8 cellular contexts compared by ENCODE assay signal in the genomic region with DNA sequence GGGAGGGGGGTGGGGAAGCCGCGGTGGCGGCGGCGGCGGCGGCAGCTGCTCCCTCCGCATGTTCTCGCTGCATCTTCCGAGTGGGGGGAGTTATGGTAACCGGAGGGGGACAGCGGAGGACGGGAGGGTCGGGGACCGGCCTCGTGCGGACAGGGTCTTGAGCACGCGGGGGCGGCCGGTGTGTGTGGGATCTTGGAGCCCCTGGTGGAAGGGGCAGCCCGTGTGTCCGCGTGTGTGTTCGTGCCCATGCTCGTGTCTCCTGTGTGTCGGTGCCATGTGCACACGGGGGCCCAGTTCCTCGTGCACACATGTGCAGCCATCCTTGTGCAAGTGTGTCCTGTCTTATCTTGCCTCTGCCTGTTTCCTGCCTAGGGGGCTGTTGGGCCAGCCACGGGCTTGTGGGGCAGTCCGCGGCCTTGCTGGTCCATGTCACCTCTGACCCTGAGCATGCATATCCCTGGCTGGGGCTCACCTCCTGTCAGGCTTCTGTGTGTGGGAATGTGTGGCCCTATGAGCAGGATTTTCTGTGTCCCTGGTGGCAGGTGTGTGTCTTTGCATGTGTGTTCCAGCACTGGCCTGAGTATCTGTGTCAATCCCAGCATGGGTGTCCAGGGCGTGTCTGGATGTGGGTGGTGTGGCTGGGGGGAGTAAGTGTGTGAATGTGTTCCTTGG. TPM values are rescaled to one million over a fixed set of nuclear protein-coding genes. Genes with fewer than 3 reads are reported as not detected.
DNase-seq lines count a peak whose midpoint lies in the region; ATAC-seq, FAIRE-seq and TF ChIP-seq lines count a peak whose summit lies in the region.

No MANE protein-coding gene starts in this region.

- DNase-seq in 8988T (peak; percentile 92), GM06990 (ENCODE audit: extremely low read depth, insufficient read length) (peak; percentile 65), OCI-LY7 (ENCODE audit: low spot score) (peak; percentile 70), astrocyte (ENCODE audit: low read depth) (no peak), immature natural killer cell (peak; percentile 37 to 42 (median 40)), mesenteric fat pad (ENCODE audit: low spot score) (no peak)
- peak; percentile 49 for DNase-seq in stimulated activated CD4-positive, alpha-beta T cell treated with anti-CD3 and anti-CD28 coated beads, Interleukin-4, amount 100 ng/mL, for 24 hours

- no peaks in the 10 kb centered on the region for H3K9me2 ChIP-seq in OCI-LY7 (ENCODE audit: insufficient read depth, low read length)

- CTCF ChIA-PET in OCI-LY7 (lab: Charles Lee; ENCODE audit: unreplicated experiment), result no interaction called here

- no peak for FAIRE-seq in astrocyte (lab: Jason Lieb, UNC)

- peak overlapping the region; percentile 98 for H3K4me2 ChIP-seq in OCI-LY7 (ENCODE audit: low read length)
- H3K4me2 ChIP-seq in astrocyte (ENCODE audit: low read length), result peak overlapping the region; percentile 100

- BruUV-seq in OCI-LY7 (replicated peaks; lab: Mats Ljungman, UMichigan), result no TSS peak

- H3K36me3 ChIP-seq in GM06990 (ENCODE audit: control insufficient read depth, insufficient read depth, low read length) (peaks cover 1% of the 10 kb centered on the region; the same call in 1 of the 2 replicates), OCI-LY7 (ENCODE audit: insufficient read depth, low read length) (no peaks in the 10 kb centered on the region; the same call in 1 of the 2 replicates), astrocyte (ENCODE audit: insufficient read depth, low read length) (no peaks in the 10 kb centered on the region)

- H3K4me3 ChIP-seq in GM06990 (replicated peaks; ENCODE audit: low read depth, low read length), result peak overlapping the region; percentile 59
- H3K4me3 ChIP-seq in OCI-LY7 (ENCODE audit: low read depth, low read length, poor library complexity, severe bottlenecking), result peak overlapping the region; percentile 68
- peak overlapping the region; percentile 58 for H3K4me3 ChIP-seq in astrocyte (ENCODE audit: insufficient read depth, low read depth, low read length)

- H3K79me2 ChIP-seq in OCI-LY7 (ENCODE audit: insufficient read depth, low read depth, low read length) (peaks cover 5% of the 10 kb centered on the region; the same call in 1 of the 2 replicates), astrocyte (ENCODE audit: insufficient read depth, low read length) (peaks cover 43% of the 10 kb centered on the region)

- peak overlapping the region; percentile 64 for H3K27ac ChIP-seq in OCI-LY7 (ENCODE audit: low read depth, low read length, poor library complexity, severe bottlenecking)
- H3K27ac ChIP-seq in astrocyte (ENCODE audit: low read depth, low read length), result no peak overlapping the region

- intact Hi-C loops in OCI-LY7 (cut with micrococcal nuclease; ENCODE audit: unreplicated experiment), result loop anchor here (5.0 kb wide), 1 partner anchor 151 kb away; a partner anchor contains a TSS

- no peak for ATAC-seq in HG03571 (IDR thresholded peaks at IDR 0.05; ENCODE audit: unreplicated experiment)

- peaks cover 67% of the 10 kb centered on the region for H3K4me1 Mint-ChIP-seq in astrocyte (ENCODE audit: low read depth, unreplicated experiment)
- H3K4me1 Mint-ChIP-seq in immature natural killer cell, result peaks cover 90 to 91% of the 10 kb centered on the region in 2 donors

- TF ChIP-seq CTCF in GM06990 (IDR thresholded peaks at IDR 0.05; ENCODE audit: insufficient read depth, low read length, poor library complexity, severe bottlenecking) (peak; percentile 42), OCI-LY7 (conservative IDR thresholded peaks at IDR 0.05; ENCODE audit: low read length) (peak; percentile 75), astrocyte (IDR thresholded peaks at IDR 0.05; ENCODE audit: insufficient read depth, low read depth, low read length) (peak; percentile 37)

- H3K9me3 ChIP-seq in OCI-LY7 (ENCODE audit: low read length), result no peaks in the 10 kb centered on the region
- no peaks in the 10 kb centered on the region for H3K9me3 ChIP-seq in astrocyte (ENCODE audit: insufficient read depth, low read depth, low read length)

- peaks cover 75% of the 10 kb centered on the region for H3K4me1 ChIP-seq in OCI-LY7 (ENCODE audit: insufficient read depth, low read length, poor library complexity, severe bottlenecking)
- peaks cover 50% of the 10 kb centered on the region for H3K4me1 ChIP-seq in astrocyte (ENCODE audit: insufficient read depth, low read length)

- H3K4me3 Mint-ChIP-seq in astrocyte (ENCODE audit: unreplicated experiment) (peak overlapping the region; percentile 91), immature natural killer cell (peak overlapping the region; percentile 89 to 95 (median 92))

- peaks cover 5% of the 10 kb centered on the region for H3K36me3 Mint-ChIP-seq in astrocyte (ENCODE audit: low read depth, unreplicated experiment)
- no peaks in the 10 kb centered on the region for H3K36me3 Mint-ChIP-seq in immature natural killer cell

- H3K9me3 Mint-ChIP-seq in astrocyte (ENCODE audit: unreplicated experiment) (no peaks in the 10 kb centered on the region), immature natural killer cell (no peaks in the 10 kb centered on the region)

- H3K27ac Mint-ChIP-seq in astrocyte (ENCODE audit: unreplicated experiment) (peak overlapping the region; percentile 93), immature natural killer cell (peak overlapping the region; percentile 87 to 98 (median 96))

- H4K20me1 ChIP-seq in OCI-LY7 (ENCODE audit: insufficient read depth, low read length), result no peaks in the 10 kb centered on the region
- H4K20me1 ChIP-seq in astrocyte (ENCODE audit: insufficient read depth, low read length), result peaks cover 56% of the 10 kb centered on the region

- H3K9ac ChIP-seq in astrocyte (ENCODE audit: low read length), result peak overlapping the region; percentile 60

- POLR2A ChIA-PET in OCI-LY7 (lab: Charles Lee), result interaction anchor here (0.6 to 1.4 kb wide), 5 partner anchors 10 to 157 kb away, joined by 3 to 4 read pairs (median 4); a partner anchor contains a TSS

- H3K27me3 Mint-ChIP-seq in astrocyte (ENCODE audit: low read depth, unreplicated experiment) (no peaks in the 10 kb centered on the region), immature natural killer cell (ENCODE audit: low read depth in 3 of 3) (peaks cover 17 to 35% (median 21%) of the 10 kb centered on the region in 3 donors)

- peak overlapping the region; percentile 43; the same call in 1 of the 2 replicates for H2AFZ ChIP-seq in OCI-LY7 (ENCODE audit: low read length)
- H2AFZ ChIP-seq in astrocyte (ENCODE audit: low read depth, low read length), result no peak overlapping the region

- H3K27me3 ChIP-seq in GM06990 (replicated peaks; ENCODE audit: control insufficient read depth, insufficient read depth, low read length), result no peaks in the 10 kb centered on the region
- H3K27me3 ChIP-seq in astrocyte (ENCODE audit: insufficient read depth, low read length), result no peaks in the 10 kb centered on the region

RNA-seq across cellular contexts. Expression of a gene that starts 8.5 kb away (rescaled TPM):
- 5.4 and 5.6 TPM in 2 replicates for total RNA-seq in OCI-LY7 (2014; rRNA removed; shearing (Covaris generic))
- total RNA-seq in OCI-LY7 (2022) (30.7 and 32.3 TPM in 2 replicates), astrocyte (34.5 and 36.1 TPM in 2 replicates), mesenteric fat pad (14.1 TPM)
- polyA plus RNA-seq in immature natural killer cell, result under 1 TPM; 0.02 to 0.32 (median 0.20) TPM

RNA-seq across cellular contexts. Expression of a gene that starts 10.4 kb away (rescaled TPM):
- total RNA-seq in OCI-LY7 (2014; rRNA removed; shearing (Covaris generic)), result 147 and 164 TPM in 2 replicates
- total RNA-seq in OCI-LY7 (2022) (165 and 175 TPM in 2 replicates), astrocyte (232 and 256 TPM in 2 replicates), mesenteric fat pad (103 TPM)
- polyA plus RNA-seq in immature natural killer cell, result 100 to 1,000 TPM; 367 to 404 (median 404) TPM

RNA-seq across cellular contexts. Expression of a gene that starts 17.5 kb away (rescaled TPM):
- 19.9 and 21.4 TPM in 2 replicates for total RNA-seq in OCI-LY7 (2014; rRNA removed; shearing (Covaris generic))
- total RNA-seq in OCI-LY7 (2022), result 30.2 and 35.0 TPM in 2 replicates
- 29.7 and 34.3 TPM in 2 replicates for total RNA-seq in astrocyte
- 10 to 100 TPM; 22.7 to 36.5 (median 29.8) TPM for polyA plus RNA-seq in immature natural killer cell
- 42.5 TPM for total RNA-seq in mesenteric fat pad

RNA-seq across cellular contexts. Expression of a gene that starts 26.0 kb away (rescaled TPM):
- total RNA-seq in OCI-LY7 (2014; rRNA removed; shearing (Covaris generic)), result 7.7 and 11.2 TPM in 2 replicates
- total RNA-seq in OCI-LY7 (2022) (6.8 and 7.3 TPM in 2 replicates), astrocyte (9.8 and 10.4 TPM in 2 replicates), mesenteric fat pad (4.6 TPM)
- 1 to 10 TPM; 1.2 to 7.0 (median 3.0) TPM for polyA plus RNA-seq in immature natural killer cell

RNA-seq across cellular contexts. Expression of a gene that starts 36.7 kb away (rescaled TPM):
- 133 and 138 TPM in 2 replicates for total RNA-seq in OCI-LY7 (2014; rRNA removed; shearing (Covaris generic))
- 167 and 176 TPM in 2 replicates for total RNA-seq in OCI-LY7 (2022)
- total RNA-seq in astrocyte, result 2.9 and 4.2 TPM in 2 replicates
- polyA plus RNA-seq in immature natural killer cell, result 1 to 10 TPM in 2 of 3 donors, not detected in 1; 2.2 to 3.7 TPM
- total RNA-seq in mesenteric fat pad, result 0.19 TPM

Comparison
In these comparisons a context has a peak if more than half of its experiments do, and no peak if none do; other contexts are left out.
1. DNase-seq: peak in 8988T (single experiment), GM06990 (single experiment), OCI-LY7 (single experiment), immature natural killer cell (3 of 3) and stimulated activated CD4-positive, alpha-beta T cell treated with anti-CD3 and anti-CD28 coated beads, Interleukin-4, amount 100 ng/mL, for 24 hours (single experiment); none in astrocyte (single experiment) and mesenteric fat pad (single experiment).
2. Peak in every context shown above with its lines, with median percentiles within 50 percentile points of each other: H3K4me3 ChIP-seq and CTCF ChIP-seq.